In genomic region chr17:17890773-17891759, GRCh38 we compare ENCODE assay signal across 8 cellular contexts. TPM values are rescaled to one million over a fixed set of nuclear protein-coding genes. Genes with fewer than 3 reads are reported as not detected.
A peak's percentile ranks its signal among the peaks of the same experiment; 100 is the strongest.
DNase-seq lines count a peak whose midpoint lies in the region; ATAC-seq and TF ChIP-seq lines count a peak whose summit lies in the region.

No MANE protein-coding gene starts in this region.

- ATAC-seq in Right ventricle myocardium inferior (peak; percentile 40), GM21423 (IDR thresholded peaks at IDR 0.05; ENCODE audit: unreplicated experiment) (no peak)

- peaks cover 1% of the 10 kb centered on the region for H3K36me3 Mint-ChIP-seq in activated CD4-positive, alpha-beta memory T cell treated with anti-CD3 and anti-CD28 coated beads for 36 hours

- no peak overlapping the region for H3K4me2 ChIP-seq in neural cell (ENCODE audit: low read length)

- no peaks in the 10 kb centered on the region for H3K9me3 ChIP-seq in neural cell (ENCODE audit: low read length)

- TF ChIP-seq EP300 in neural cell (conservative IDR thresholded peaks at IDR 0.05; ENCODE audit: poor library complexity, severe bottlenecking): no peak

- no peaks in the 10 kb centered on the region for H3K27me3 ChIP-seq in neural cell (ENCODE audit: insufficient read depth, low read depth, low read length)

- POLR2A ChIA-PET in activated CD4-positive, alpha-beta memory T cell treated with anti-CD3 and anti-CD28 coated beads for 36 hours (lab: Charles Lee): no interaction called here

- no peak for DNase-seq in Right ventricle myocardium inferior (ENCODE audit: missing footprints)
- DNase-seq in cardiac septum (ENCODE audit: low spot score): no peak
- DNase-seq in NCI-H460 (ENCODE audit: extremely low read depth, low read depth): peak; percentile 52
- DNase-seq in activated CD4-positive, alpha-beta memory T cell treated with anti-CD3 and anti-CD28 coated beads for 36 hours: peak; percentile 66
- peak; percentile 74 for DNase-seq in epithelial cell of esophagus (ENCODE audit: low read depth)
- no peak for DNase-seq in NCI-H1694 treated with DMSO at 0.1 percent for 48 hours (lab: John Stamatoyannopoulos, UW)

- H3K9me2 ChIP-seq in neural cell (ENCODE audit: insufficient read depth, low read length): no peaks in the 10 kb centered on the region

- no peak overlapping the region for H3K27ac Mint-ChIP-seq in activated CD4-positive, alpha-beta memory T cell treated with anti-CD3 and anti-CD28 coated beads for 36 hours

- no peak overlapping the region for H2AFZ ChIP-seq in neural cell (ENCODE audit: low read depth, low read length)

- H4K20me1 ChIP-seq in neural cell (ENCODE audit: insufficient read depth): no peaks in the 10 kb centered on the region

- no peaks in the 10 kb centered on the region for H3K79me2 ChIP-seq in neural cell (replicated peaks; ENCODE audit: insufficient read depth, low read length)

- peak overlapping the region; percentile 82 for H3K27ac ChIP-seq in neural cell (ENCODE audit: low read length)

- H3K9me3 Mint-ChIP-seq in activated CD4-positive, alpha-beta memory T cell treated with anti-CD3 and anti-CD28 coated beads for 36 hours: no peaks in the 10 kb centered on the region

- no peaks in the 10 kb centered on the region for H3K4me1 Mint-ChIP-seq in activated CD4-positive, alpha-beta memory T cell treated with anti-CD3 and anti-CD28 coated beads for 36 hours (ENCODE audit: low read depth)

- H3K27me3 Mint-ChIP-seq in activated CD4-positive, alpha-beta memory T cell treated with anti-CD3 and anti-CD28 coated beads for 36 hours: no peaks in the 10 kb centered on the region

- H3K4me3 ChIP-seq in epithelial cell of esophagus (ENCODE audit: low read length) (no peak overlapping the region), neural cell (ENCODE audit: low read length) (no peak overlapping the region)

- intact Hi-C loops in Right ventricle myocardium inferior (cut with DNase I): no loop called here
- intact Hi-C loops in cardiac septum (cut with DNase I): loop anchor here (5.0 kb wide), 1 partner anchor 141 kb away; no protein-coding TSS in a partner anchor
- intact Hi-C loops in activated CD4-positive, alpha-beta memory T cell treated with anti-CD3 and anti-CD28 coated beads for 36 hours (cut with micrococcal nuclease): loop anchor here (1.0 kb wide), 1 partner anchor 142 kb away; no protein-coding TSS in a partner anchor

- H3K9ac ChIP-seq in neural cell (ENCODE audit: low read length): no peak overlapping the region

- peak; percentile 34 for TF ChIP-seq RAD21 in neural cell (conservative IDR thresholded peaks at IDR 0.05)

- CTCF ChIA-PET in activated CD4-positive, alpha-beta memory T cell treated with anti-CD3 and anti-CD28 coated beads for 36 hours (lab: Charles Lee): interaction anchor here (0.7 to 3.0 kb wide), 10 partner anchors 28 to 212 kb away, joined by 3 to 37 read pairs (median 3); no protein-coding TSS in a partner anchor

- H3K4me3 Mint-ChIP-seq in activated CD4-positive, alpha-beta memory T cell treated with anti-CD3 and anti-CD28 coated beads for 36 hours: no peak overlapping the region

- H3K36me3 ChIP-seq in neural cell (ENCODE audit: insufficient read depth, low read length): no peaks in the 10 kb centered on the region

- H3F3A ChIP-seq in neural cell (ENCODE audit: insufficient read depth, low read length, poor library complexity, severe bottlenecking): no peaks in the 10 kb centered on the region

- TF ChIP-seq CTCF in epithelial cell of esophagus (IDR thresholded peaks at IDR 0.05; ENCODE audit: insufficient read depth, low read depth, low read length, missing control alignments): peak; percentile 87
- peak; percentile 33 for TF ChIP-seq CTCF in neural cell (IDR thresholded peaks at IDR 0.05; ENCODE audit: poor library complexity, severe bottlenecking)

TF ChIP-seq in neural cell, 6 proteins besides CTCF, POLR2A, EP300 and RAD21:
- TF ChIP-seq MXI1 (conservative IDR thresholded peaks at IDR 0.05; ENCODE audit: poor library complexity, severe bottlenecking) (no peak), REST (IDR thresholded peaks at IDR 0.05; ENCODE audit: borderline replicate concordance) (no peak), EZH2 (IDR thresholded peaks at IDR 0.05; ENCODE audit: borderline replicate concordance, insufficient read depth, low read length, poor library complexity, severe bottlenecking) (no peak), TAF1 (IDR thresholded peaks at IDR 0.05; ENCODE audit: low read depth) (no peak), POLR2AphosphoS5 (IDR thresholded peaks at IDR 0.05) (no peak), SMC3 (conservative IDR thresholded peaks at IDR 0.05; ENCODE audit: poor library complexity) (no peak)

RNA-seq across cellular contexts. Expression of gene SREBF1, which starts 54.3 kb away (rescaled TPM):
- total RNA-seq in Right ventricle myocardium inferior: 18.9 TPM
- total RNA-seq in cardiac septum: 17.1 TPM
- total RNA-seq in NCI-H460 (2014; rRNA removed; shearing (Covaris generic)): 72.5 and 74.8 TPM in 2 replicates
- polyA plus RNA-seq in NCI-H460 (2014; cell fraction: nucleus; rRNA removed): 528 and 537 TPM in 2 replicates
- total RNA-seq in activated CD4-positive, alpha-beta memory T cell treated with anti-CD3 and anti-CD28 coated beads for 36 hours: 100 to 1,000 TPM in 1 of 2 experiments, 10 to 100 TPM in 1; 93.7 to 106 TPM
- 22.5 and 25.9 TPM in 2 replicates for polyA plus RNA-seq in neural cell
- polyA minus RNA-seq in neural cell: 11.7 and 20.0 TPM in 2 replicates

Comparison
In these comparisons a context has a peak if more than half of its experiments do, and no peak if none do; other contexts are left out.
1. DNase-seq: peak in NCI-H460 (single experiment), activated CD4-positive, alpha-beta memory T cell treated with anti-CD3 and anti-CD28 coated beads for 36 hours (single experiment) and epithelial cell of esophagus (single experiment); none in Right ventricle myocardium inferior (single experiment), cardiac septum (single experiment) and NCI-H1694 treated with DMSO at 0.1 percent for 48 hours (single experiment).